1 cellular context compared by ENCODE assay signal in genomic region chr11:2839395-2839941, GRCh38.
TF ChIP-seq lines count a peak whose summit lies in the region.

No MANE protein-coding gene starts in this region.

TF ChIP-seq in HepG2, 621 proteins besides CTCF, POLR2A, EP300 and RAD21 (continues in another document):
- TF ChIP-seq ZNF557 (CRISPR knock-in tag; IDR thresholded peaks at IDR 0.05) (no peak), ZNF441 (CRISPR knock-in tag; IDR thresholded peaks at IDR 0.05; ENCODE audit: borderline replicate concordance) (no peak), ZNF776 (CRISPR knock-in tag; IDR thresholded peaks at IDR 0.05) (no peak), TEAD3 (CRISPR knock-in tag; optimal IDR thresholded peaks at IDR 0.05; ENCODE audit: borderline replicate concordance) (no peak), ZEB1 (IDR thresholded peaks at IDR 0.05; ENCODE audit: insufficient replicate concordance, low read depth) (no peak), PRDM10 (CRISPR knock-in tag; IDR thresholded peaks at IDR 0.05; ENCODE audit: low read depth) (no peak), ZKSCAN5 (CRISPR knock-in tag; IDR thresholded peaks at IDR 0.05) (no peak), ZNF569 (CRISPR knock-in tag; IDR thresholded peaks at IDR 0.05; ENCODE audit: borderline replicate concordance) (no peak), ZSCAN25 (CRISPR knock-in tag; IDR thresholded peaks at IDR 0.05) (peak; percentile 48; the same call in 1 of the 2 replicates), FOXK2 (IDR thresholded peaks at IDR 0.05) (no peak), EZH2 (conservative IDR thresholded peaks at IDR 0.05; ENCODE audit: low read depth, low read length) (no peak), E2F1 (CRISPR knock-in tag; IDR thresholded peaks at IDR 0.05) (no peak), MAZ (IDR thresholded peaks at IDR 0.05; ENCODE audit: borderline replicate concordance, low read depth, low read length) (no peak), MAZ (CRISPR knock-in tag; IDR thresholded peaks at IDR 0.05; ENCODE audit: low read depth) (no peak), ZNF256 (CRISPR knock-in tag; conservative IDR thresholded peaks at IDR 0.05) (no peak), PAX8 (CRISPR knock-in tag; IDR thresholded peaks at IDR 0.05; ENCODE audit: borderline replicate concordance) (no peak), ZNF235 (CRISPR knock-in tag; IDR thresholded peaks at IDR 0.05; ENCODE audit: borderline replicate concordance) (no peak), ZNF362 (CRISPR knock-in tag; IDR thresholded peaks at IDR 0.05; ENCODE audit: borderline replicate concordance) (no peak), CENPT (CRISPR knock-in tag; IDR thresholded peaks at IDR 0.05; ENCODE audit: low read depth) (no peak), FOXO1 (CRISPR knock-in tag; IDR thresholded peaks at IDR 0.05) (0 out of 2 replicates have a peak, but pooled peaks have one; percentile 6), ZNF563 (CRISPR knock-in tag; IDR thresholded peaks at IDR 0.05) (no peak), FOXP4 (CRISPR knock-in tag; IDR thresholded peaks at IDR 0.05) (peak; percentile 23; the same call in 1 of the 2 replicates), SAP130 (CRISPR knock-in tag; IDR thresholded peaks at IDR 0.05; ENCODE audit: low read depth) (peak; percentile 45), DR1 (CRISPR knock-in tag; IDR thresholded peaks at IDR 0.05) (no peak), ASH2L (IDR thresholded peaks at IDR 0.05; ENCODE audit: insufficient read length, low read depth, low read length) (no peak), SMARCE1 (IDR thresholded peaks at IDR 0.05; ENCODE audit: borderline replicate concordance) (no peak), TERF1 (CRISPR knock-in tag; IDR thresholded peaks at IDR 0.05) (no peak), GABPB1 (CRISPR knock-in tag; IDR thresholded peaks at IDR 0.05) (peak; percentile 35; the same call in 1 of the 2 replicates), ZNF382 (CRISPR knock-in tag; IDR thresholded peaks at IDR 0.05; ENCODE audit: borderline replicate concordance) (no peak), ZNF484 (CRISPR knock-in tag; IDR thresholded peaks at IDR 0.05; ENCODE audit: borderline replicate concordance, low read depth) (no peak), ZNF292 (CRISPR knock-in tag; IDR thresholded peaks at IDR 0.05; ENCODE audit: borderline replicate concordance, low read depth) (no peak)
- TF ChIP-seq, protein P1, sequence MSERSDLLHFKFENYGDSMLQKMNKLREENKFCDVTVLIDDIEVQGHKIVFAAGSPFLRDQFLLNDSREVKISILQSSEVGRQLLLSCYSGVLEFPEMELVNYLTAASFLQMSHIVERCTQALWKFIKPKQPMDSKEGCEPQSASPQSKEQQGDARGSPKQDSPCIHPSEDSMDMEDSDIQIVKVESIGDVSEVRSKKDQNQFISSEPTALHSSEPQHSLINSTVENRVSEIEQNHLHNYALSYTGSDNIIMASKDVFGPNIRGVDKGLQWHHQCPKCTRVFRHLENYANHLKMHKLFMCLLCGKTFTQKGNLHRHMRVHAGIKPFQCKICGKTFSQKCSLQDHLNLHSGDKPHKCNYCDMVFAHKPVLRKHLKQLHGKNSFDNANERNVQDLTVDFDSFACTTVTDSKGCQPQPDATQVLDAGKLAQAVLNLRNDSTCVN (CRISPR knock-in tag; IDR thresholded peaks at IDR 0.05; ENCODE audit: borderline replicate concordance): 0 out of 2 replicates have a peak, but pooled peaks have one; percentile 18
- TF ChIP-seq, protein P2, sequence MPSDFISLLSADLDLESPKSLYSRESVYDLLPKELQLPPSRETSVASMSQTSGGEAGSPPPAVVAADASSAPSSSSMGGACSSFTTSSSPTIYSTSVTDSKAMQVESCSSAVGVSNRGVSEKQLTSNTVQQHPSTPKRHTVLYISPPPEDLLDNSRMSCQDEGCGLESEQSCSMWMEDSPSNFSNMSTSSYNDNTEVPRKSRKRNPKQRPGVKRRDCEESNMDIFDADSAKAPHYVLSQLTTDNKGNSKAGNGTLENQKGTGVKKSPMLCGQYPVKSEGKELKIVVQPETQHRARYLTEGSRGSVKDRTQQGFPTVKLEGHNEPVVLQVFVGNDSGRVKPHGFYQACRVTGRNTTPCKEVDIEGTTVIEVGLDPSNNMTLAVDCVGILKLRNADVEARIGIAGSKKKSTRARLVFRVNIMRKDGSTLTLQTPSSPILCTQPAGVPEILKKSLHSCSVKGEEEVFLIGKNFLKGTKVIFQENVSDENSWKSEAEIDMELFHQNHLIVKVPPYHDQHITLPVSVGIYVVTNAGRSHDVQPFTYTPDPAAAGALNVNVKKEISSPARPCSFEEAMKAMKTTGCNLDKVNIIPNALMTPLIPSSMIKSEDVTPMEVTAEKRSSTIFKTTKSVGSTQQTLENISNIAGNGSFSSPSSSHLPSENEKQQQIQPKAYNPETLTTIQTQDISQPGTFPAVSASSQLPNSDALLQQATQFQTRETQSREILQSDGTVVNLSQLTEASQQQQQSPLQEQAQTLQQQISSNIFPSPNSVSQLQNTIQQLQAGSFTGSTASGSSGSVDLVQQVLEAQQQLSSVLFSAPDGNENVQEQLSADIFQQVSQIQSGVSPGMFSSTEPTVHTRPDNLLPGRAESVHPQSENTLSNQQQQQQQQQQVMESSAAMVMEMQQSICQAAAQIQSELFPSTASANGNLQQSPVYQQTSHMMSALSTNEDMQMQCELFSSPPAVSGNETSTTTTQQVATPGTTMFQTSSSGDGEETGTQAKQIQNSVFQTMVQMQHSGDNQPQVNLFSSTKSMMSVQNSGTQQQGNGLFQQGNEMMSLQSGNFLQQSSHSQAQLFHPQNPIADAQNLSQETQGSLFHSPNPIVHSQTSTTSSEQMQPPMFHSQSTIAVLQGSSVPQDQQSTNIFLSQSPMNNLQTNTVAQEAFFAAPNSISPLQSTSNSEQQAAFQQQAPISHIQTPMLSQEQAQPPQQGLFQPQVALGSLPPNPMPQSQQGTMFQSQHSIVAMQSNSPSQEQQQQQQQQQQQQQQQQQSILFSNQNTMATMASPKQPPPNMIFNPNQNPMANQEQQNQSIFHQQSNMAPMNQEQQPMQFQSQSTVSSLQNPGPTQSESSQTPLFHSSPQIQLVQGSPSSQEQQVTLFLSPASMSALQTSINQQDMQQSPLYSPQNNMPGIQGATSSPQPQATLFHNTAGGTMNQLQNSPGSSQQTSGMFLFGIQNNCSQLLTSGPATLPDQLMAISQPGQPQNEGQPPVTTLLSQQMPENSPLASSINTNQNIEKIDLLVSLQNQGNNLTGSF (CRISPR knock-in tag; IDR thresholded peaks at IDR 0.05): no peak
- TF ChIP-seq, protein P3, sequence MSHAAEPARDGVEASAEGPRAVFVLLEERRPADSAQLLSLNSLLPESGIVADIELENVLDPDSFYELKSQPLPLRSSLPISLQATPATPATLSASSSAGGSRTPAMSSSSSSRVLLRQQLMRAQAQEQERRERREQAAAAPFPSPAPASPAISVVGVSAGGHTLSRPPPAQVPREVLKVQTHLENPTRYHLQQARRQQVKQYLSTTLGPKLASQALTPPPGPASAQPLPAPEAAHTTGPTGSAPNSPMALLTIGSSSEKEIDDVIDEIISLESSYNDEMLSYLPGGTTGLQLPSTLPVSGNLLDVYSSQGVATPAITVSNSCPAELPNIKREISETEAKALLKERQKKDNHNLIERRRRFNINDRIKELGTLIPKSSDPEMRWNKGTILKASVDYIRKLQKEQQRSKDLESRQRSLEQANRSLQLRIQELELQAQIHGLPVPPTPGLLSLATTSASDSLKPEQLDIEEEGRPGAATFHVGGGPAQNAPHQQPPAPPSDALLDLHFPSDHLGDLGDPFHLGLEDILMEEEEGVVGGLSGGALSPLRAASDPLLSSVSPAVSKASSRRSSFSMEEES (CRISPR knock-in tag; IDR thresholded peaks at IDR 0.05): no peak
- TF ChIP-seq, protein P4, sequence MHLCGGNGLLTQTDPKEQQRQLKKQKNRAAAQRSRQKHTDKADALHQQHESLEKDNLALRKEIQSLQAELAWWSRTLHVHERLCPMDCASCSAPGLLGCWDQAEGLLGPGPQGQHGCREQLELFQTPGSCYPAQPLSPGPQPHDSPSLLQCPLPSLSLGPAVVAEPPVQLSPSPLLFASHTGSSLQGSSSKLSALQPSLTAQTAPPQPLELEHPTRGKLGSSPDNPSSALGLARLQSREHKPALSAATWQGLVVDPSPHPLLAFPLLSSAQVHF (CRISPR knock-in tag; IDR thresholded peaks at IDR 0.05): no peak
